Comparison of ENCODE assay signal across 1 cellular context in genomic region chr15:45200799-45201556, GRCh38.
A peak's percentile ranks its signal among the peaks of the same experiment; 100 is the strongest.
TF ChIP-seq lines count a peak whose summit lies in the region.

No MANE protein-coding gene starts in this region.

TF ChIP-seq in K562, 482 proteins besides CTCF, POLR2A, EP300 and RAD21 (continued from another document and continues in another):
- peak; percentile 85 for TF ChIP-seq GTF3C2 (IDR thresholded peaks at IDR 0.05; ENCODE audit: borderline replicate concordance, extremely low read depth, insufficient read length)
- peak; percentile 64; the same call in 1 of the 2 replicates for TF ChIP-seq ZNF407 (IDR thresholded peaks at IDR 0.05; ENCODE audit: low read depth)
- TF ChIP-seq ZNF217 (CRISPR knock-in tag; IDR thresholded peaks at IDR 0.05) = no peak
- TF ChIP-seq HMG20A (CRISPR knock-in tag; conservative IDR thresholded peaks at IDR 0.05) = no peak
- TF ChIP-seq ARID4B (CRISPR knock-in tag; IDR thresholded peaks at IDR 0.05) = peak; percentile 80; the same call in 1 of the 2 replicates
- TF ChIP-seq PHF21A (IDR thresholded peaks at IDR 0.05; ENCODE audit: borderline replicate concordance, low read depth) = 0 out of 2 replicates have a peak, but pooled peaks have one; percentile 27
- TF ChIP-seq ZFP1 (CRISPR knock-in tag; IDR thresholded peaks at IDR 0.05) = no peak
- TF ChIP-seq ZNF197 (CRISPR knock-in tag; IDR thresholded peaks at IDR 0.05; ENCODE audit: low read depth) = no peak
- TF ChIP-seq HMBOX1 (IDR thresholded peaks at IDR 0.05) = peak; percentile 75
- 0 out of 2 replicates have a peak, but pooled peaks have one; percentile 7 for TF ChIP-seq PKNOX1 (IDR thresholded peaks at IDR 0.05)
- no peak for TF ChIP-seq HDAC1 (IDR thresholded peaks at IDR 0.05)
- peak; percentile 64 for TF ChIP-seq HNRNPLL (IDR thresholded peaks at IDR 0.05; ENCODE audit: low read depth, low read length, poor library complexity, severe bottlenecking)
- TF ChIP-seq RHOXF2B (CRISPR knock-in tag; conservative IDR thresholded peaks at IDR 0.05) = 0 out of 2 replicates have a peak, but pooled peaks have one; percentile 1
- no peak for TF ChIP-seq CCNT2 (IDR thresholded peaks at IDR 0.05; ENCODE audit: borderline replicate concordance, extremely low read depth, insufficient read length, low read depth, low read length)
- TF ChIP-seq MTA2 (IDR thresholded peaks at IDR 0.05; ENCODE audit: low read depth) = no peak
- peak; percentile 84 for TF ChIP-seq CXXC5 (CRISPR knock-in tag; IDR thresholded peaks at IDR 0.05)
- no peak for TF ChIP-seq RBM22 (IDR thresholded peaks at IDR 0.05; ENCODE audit: low read depth, low read length, poor library complexity, severe bottlenecking)
- TF ChIP-seq CLOCK (CRISPR knock-in tag; IDR thresholded peaks at IDR 0.05; ENCODE audit: borderline replicate concordance) = no peak
- TF ChIP-seq ZNF212 (CRISPR knock-in tag; IDR thresholded peaks at IDR 0.05) = no peak
- no peak for TF ChIP-seq ELF4 (CRISPR knock-in tag; IDR thresholded peaks at IDR 0.05)
- no peak for TF ChIP-seq ZNF717 (CRISPR knock-in tag; IDR thresholded peaks at IDR 0.05)
- TF ChIP-seq PATZ1 (CRISPR knock-in tag; IDR thresholded peaks at IDR 0.05; ENCODE audit: borderline replicate concordance) = no peak
- no peak for TF ChIP-seq DMBX1 (CRISPR knock-in tag; IDR thresholded peaks at IDR 0.05; ENCODE audit: borderline replicate concordance)
- TF ChIP-seq GTF2B (IDR thresholded peaks at IDR 0.05; ENCODE audit: extremely low read depth, insufficient read length) = no peak
- TF ChIP-seq FOXO4 (CRISPR knock-in tag; IDR thresholded peaks at IDR 0.05) = no peak
